Comparison of ENCODE assay signal across 8 cellular contexts in genomic region chr14:22791302-22791701, GRCh38. TPM values are rescaled to one million over a fixed set of nuclear protein-coding genes. Genes with fewer than 3 reads are reported as not detected.
DNase-seq lines count a peak whose midpoint lies in the region; FAIRE-seq and TF ChIP-seq lines count a peak whose summit lies in the region.
"Had no signal": no experiment of that assay in that cellular context is flagged by ENCODE, and none has a peak within 500 bp of the region (broad histone marks: within the 10 kb centered on the region; RNA-seq: fewer than 3 reads in every experiment).

No MANE protein-coding gene starts in this region.

- H3K4me2 ChIP-seq in fibroblast of lung (ENCODE audit: extremely low read depth, insufficient read depth, low read length), result no peak overlapping the region

- H2AFZ ChIP-seq in fibroblast of lung (ENCODE audit: low read length), result no peak overlapping the region

- TF ChIP-seq CTCF in fibroblast of lung (conservative IDR thresholded peaks at IDR 0.05 in 1 of 2, IDR thresholded peaks at IDR 0.05 in 1 of 2; ENCODE audit: low read depth in 1 of 2, low read length in 2 of 2), result no peak

- H3K9me3 ChIP-seq in fibroblast of lung (ENCODE audit: control insufficient read depth, insufficient read depth, low read depth, low read length), result no peaks in the 10 kb centered on the region

- H3K27ac ChIP-seq in fibroblast of lung (ENCODE audit: insufficient read depth, low read length), result no peak overlapping the region

- no peaks in the 10 kb centered on the region for H3K27me3 ChIP-seq in fibroblast of lung (ENCODE audit: control insufficient read depth, insufficient read depth, low read length)

- H3K79me2 ChIP-seq in fibroblast of lung (ENCODE audit: control insufficient read depth, insufficient read depth, low read length), result no peaks in the 10 kb centered on the region

- H3K4me3 ChIP-seq in fibroblast of lung (replicated peaks in 1 of 4; ENCODE audit: control extremely low read depth in 1 of 4, insufficient read depth in 1 of 4, low read depth in 3 of 4, low read length in 4 of 4), result no peak overlapping the region

- H3K9ac ChIP-seq in fibroblast of lung (ENCODE audit: insufficient read depth, low read length), result no peak overlapping the region

- H4K20me1 ChIP-seq in fibroblast of lung (ENCODE audit: control insufficient read depth, extremely low read depth, insufficient read depth, low read length), result no peaks in the 10 kb centered on the region

- no peak for FAIRE-seq in frontal cortex (lab: Jason Lieb, UNC)

- H3K4me1 ChIP-seq in fibroblast of lung (ENCODE audit: control insufficient read depth, extremely low read depth, insufficient read depth, low read length), result no peaks in the 10 kb centered on the region

- DNase-seq in GM03348 (ENCODE audit: low spot score) (peak; percentile 49), OCI-M1 (lab: John Stamatoyannopoulos, UW) (peak; percentile 25), fibroblast of lung (ENCODE audit: low read depth in 2 of 2) (peak; percentile 53 to 84), renal cortical epithelial cell (ENCODE audit: low read depth) (peak; percentile 84), NCI-H526 treated with DMSO at 0.1 percent for 48 hours (lab: John Stamatoyannopoulos, UW) (no peak), frontal cortex (ENCODE audit: low spot score in 2 of 2) (no peak)
- no peak for DNase-seq in activated naive CD4-positive, alpha-beta T cell (lab: John Stamatoyannopoulos, UW)
- DNase-seq: cortex of kidney had no signal

- no peaks in the 10 kb centered on the region for H3K36me3 ChIP-seq in fibroblast of lung (ENCODE audit: control insufficient read depth, insufficient read depth, low read length)

RNA-seq across cellular contexts. Expression of gene SLC7A7, which starts 23.9 kb away (rescaled TPM):
- total RNA-seq in fibroblast of lung (5.1 and 6.3 TPM in 2 replicates), renal cortical epithelial cell (12.7 and 18.4 TPM in 2 replicates), frontal cortex (2.0 TPM)
- polyA plus RNA-seq in fibroblast of lung, result 7.1 and 9.5 TPM in 2 replicates
- polyA plus RNA-seq in fibroblast of lung (2012), result 3.0 and 4.1 TPM in 2 replicates
- polyA minus RNA-seq in fibroblast of lung (ENCODE audit: low replicate concordance), result 13.6 and 26.7 TPM in 2 replicates

RNA-seq across cellular contexts. Expression of gene OXA1L, which starts 24.8 kb away (rescaled TPM):
- 66.5 and 67.2 TPM in 2 replicates for total RNA-seq in fibroblast of lung
- polyA plus RNA-seq in fibroblast of lung, result 141 and 159 TPM in 2 replicates
- polyA plus RNA-seq in fibroblast of lung (2012), result 102 and 115 TPM in 2 replicates
- 135 and 178 TPM in 2 replicates for polyA minus RNA-seq in fibroblast of lung (ENCODE audit: low replicate concordance)
- total RNA-seq in renal cortical epithelial cell, result 28.8 and 42.4 TPM in 2 replicates
- total RNA-seq in frontal cortex, result 28.9 TPM

RNA-seq across cellular contexts. Expression of gene MRPL52, which starts 38.4 kb away (rescaled TPM):
- total RNA-seq in fibroblast of lung, result 40.8 and 50.5 TPM in 2 replicates
- polyA plus RNA-seq in fibroblast of lung, result 38.0 and 44.1 TPM in 2 replicates
- polyA plus RNA-seq in fibroblast of lung (2012), result 145 and 212 TPM in 2 replicates
- 2.2 and 32.5 TPM in 2 replicates for polyA minus RNA-seq in fibroblast of lung (ENCODE audit: low replicate concordance)
- 17.1 and 61.1 TPM in 2 replicates for total RNA-seq in renal cortical epithelial cell
- total RNA-seq in frontal cortex, result 13.9 TPM

RNA-seq across cellular contexts. Expression of gene MMP14, which starts 45.1 kb away (rescaled TPM):
- total RNA-seq in fibroblast of lung (346 and 375 TPM in 2 replicates), renal cortical epithelial cell (180 and 295 TPM in 2 replicates), frontal cortex (6.9 TPM)
- polyA plus RNA-seq in fibroblast of lung, result 393 and 397 TPM in 2 replicates
- 394 and 407 TPM in 2 replicates for polyA plus RNA-seq in fibroblast of lung (2012)
- polyA minus RNA-seq in fibroblast of lung (ENCODE audit: low replicate concordance), result 565 and 590 TPM in 2 replicates

Comparison
In these comparisons a context has a peak if more than half of its experiments do, and no peak if none do; other contexts are left out.
1. DNase-seq: peak in GM03348 (single experiment), OCI-M1 (single experiment), fibroblast of lung (2 of 2) and renal cortical epithelial cell (single experiment); none in NCI-H526 treated with DMSO at 0.1 percent for 48 hours (single experiment), activated naive CD4-positive, alpha-beta T cell (0 of 4) and frontal cortex (0 of 2).